In genomic region chr9:126799051-126799450, GRCh38 we compare ENCODE assay signal across 29 cellular contexts.
"Had no signal": no experiment of that assay in that cellular context is flagged by ENCODE, and none has a peak within 500 bp of the region (broad histone marks: within the 10 kb centered on the region; RNA-seq: fewer than 3 reads in every experiment).

No MANE protein-coding gene starts in this region.

- H3K4me3 ChIP-seq: colonic mucosa, esophagus muscularis mucosa, gastrocnemius medialis, heart left ventricle had no signal

- H3K36me3 ChIP-seq: brain microvascular endothelial cell, colonic mucosa, esophagus muscularis mucosa, gastrocnemius medialis, heart left ventricle, WERI-Rb-1 had no signal

- H3K27me3 ChIP-seq: brain microvascular endothelial cell, colonic mucosa, esophagus muscularis mucosa, foreskin keratinocyte, gastrocnemius medialis had no signal

- DNase-seq: activated B cell treated with CpG ODN at 0.5 μM for 24 hours; activated CD4-positive, alpha-beta T cell treated with anti-CD3 and anti-CD28 coated beads for 48 hours; activated CD4-positive, alpha-beta T cell treated with anti-CD3 and anti-CD28 coated beads, Interleukin-2, amount 50 U/mL, for 1 hour; activated CD4-positive, alpha-beta T cell treated with anti-CD3 and anti-CD28 coated beads, Interleukin-2, amount 50 U/mL, for 48 hours; activated CD8-positive, alpha-beta T cell treated with anti-CD3 and anti-CD28 coated beads for 36 hours; activated effector memory CD4-positive, alpha-beta T cell treated with Interleukin-2 at 50 U/mL for 16 hours; activated gamma-delta T cell treated with Interleukin-2 at 50 U/mL for 16 hours; activated naive CD4-positive, alpha-beta T cell treated with anti-CD3 and anti-CD28 coated beads, Interleukin-2, amount 50 U/mL, for 16 hours; activated naive CD4-positive, alpha-beta T cell treated with Interleukin-2 at 50 U/mL for 16 hours; activated T-cell treated with anti-CD3 and anti-CD28 coated beads, Interleukin-2, amount 50 U/mL, for 4 hours; amniotic stem cell; anterior cingulate cortex; brain microvascular endothelial cell; caudate nucleus; colonic mucosa; effector CD8-positive, alpha-beta T cell; endodermal cell; erythroblast; foreskin keratinocyte; gastrocnemius medialis; glutamatergic neuron; T-helper 1 cell; T-helper 17 cell; T1000; WERI-Rb-1 had no signal

- ATAC-seq: activated CD4-positive, CD25-positive, alpha-beta regulatory T cell treated with anti-CD3 and anti-CD28 coated beads, Interleukin-2, amount 50 U/mL, for 24 hours; activated CD8-positive, alpha-beta T cell treated with anti-CD3 and anti-CD28 coated beads for 36 hours; activated T-cell treated with anti-CD3 and anti-CD28 coated beads, Interleukin-2, amount 50 U/mL, for 4 hours; activated T-helper 17 cell treated with anti-CD3 and anti-CD28 coated beads, Interleukin-2, amount 50 U/mL, for 72 hours; gastrocnemius medialis; heart left ventricle; T-helper 17 cell had no signal

- H3K4me1 ChIP-seq: colonic mucosa, esophagus muscularis mucosa had no signal

- H3K27ac ChIP-seq: brain microvascular endothelial cell, colonic mucosa, esophagus muscularis mucosa, gastrocnemius medialis, heart left ventricle, WERI-Rb-1 had no signal

- H3K9me3 ChIP-seq: colonic mucosa, esophagus muscularis mucosa, gastrocnemius medialis had no signal
